In the genomic region with DNA sequence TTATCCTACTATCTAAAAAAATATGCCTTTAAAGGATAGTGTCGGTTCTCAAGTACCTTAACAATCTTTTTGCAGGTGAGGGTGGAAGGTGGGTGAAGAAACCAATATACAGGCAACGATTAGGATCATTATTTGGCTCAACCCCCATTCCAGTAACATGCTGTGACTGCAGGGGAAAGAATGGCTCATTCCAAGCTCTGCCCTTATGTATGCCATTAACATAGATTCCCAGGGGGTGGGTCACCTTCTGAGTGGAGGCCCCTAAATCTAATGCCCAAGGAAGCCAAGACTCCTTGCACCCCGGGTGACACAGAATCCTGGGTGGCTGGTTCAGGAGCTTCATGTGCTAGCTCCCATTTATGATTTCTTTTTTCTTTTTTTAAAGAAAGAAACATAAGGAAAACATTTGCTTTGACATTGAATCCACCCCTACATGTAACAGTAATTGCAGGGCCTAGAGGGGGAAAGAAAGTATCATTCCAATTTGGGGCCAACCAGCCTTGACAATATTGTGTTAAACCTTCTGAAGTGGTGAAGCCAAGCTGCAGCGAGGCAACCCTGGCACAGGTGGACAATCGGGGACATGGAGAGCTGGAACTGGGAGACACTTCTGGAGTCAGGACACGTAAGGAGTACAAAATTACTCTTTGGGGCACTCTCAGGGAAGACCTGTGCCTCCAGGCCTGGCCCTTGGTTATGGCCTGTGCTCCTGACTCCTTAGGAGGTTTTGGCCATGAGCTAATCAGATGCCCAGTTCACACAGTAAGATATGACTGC, we compare ENCODE assay signal across 27 cellular contexts.
DNase-seq lines count a peak whose midpoint lies in the region; ATAC-seq and TF ChIP-seq lines count a peak whose summit lies in the region.
"Had no signal": no experiment of that assay in that cellular context is flagged by ENCODE, and none has a peak within 500 bp of the region (broad histone marks: within the 10 kb centered on the region; RNA-seq: fewer than 3 reads in every experiment).

No MANE protein-coding gene starts in this region.

- TF ChIP-seq CTCF in H9 (conservative IDR thresholded peaks at IDR 0.05) (no peak), WTC11 (IDR thresholded peaks at IDR 0.05) (no peak), suprapubic skin (IDR thresholded peaks at IDR 0.05) (no peak)

- no peak overlapping the region for H3T11ph ChIP-seq in H9 (ENCODE audit: low read length)

- no peak overlapping the region for H3K4me2 ChIP-seq in H9 (ENCODE audit: insufficient read depth, insufficient read length, low read length)
- H3K4me2 ChIP-seq: hepatocyte had no signal

- H3K23ac ChIP-seq in H9 (ENCODE audit: insufficient read length, low read depth, low read length), result no peak overlapping the region

- H4K5ac ChIP-seq in H9 (ENCODE audit: insufficient read length, low read depth, low read length), result no peak overlapping the region

- H3K18ac ChIP-seq in H9 (ENCODE audit: insufficient read length, low read depth, low read length), result peak overlapping the region; percentile 15

- no peak overlapping the region for H3K4ac ChIP-seq in H9 (ENCODE audit: low read depth, low read length)

- peaks cover 3% of the 10 kb centered on the region for H3K79me1 ChIP-seq in H9 (ENCODE audit: insufficient read depth, low read depth, low read length, poor library complexity, severe bottlenecking)

- H2BK120ac ChIP-seq in H9 (ENCODE audit: low read depth, low read length, poor library complexity, severe bottlenecking), result no peak overlapping the region

- H3K27ac Mint-ChIP-seq in H9, result peak overlapping the region in 1 of 3 experiments; percentile 68; a peak in 1 of 7 replicates
- H3K27ac Mint-ChIP-seq in WTC11, result peak overlapping the region; percentile 14; the same call in 1 of the 2 replicates
- H3K27ac Mint-ChIP-seq: nephron progenitor cell; stimulated activated naive CD8-positive, alpha-beta T cell treated with anti-CD3 and anti-CD28 coated beads, Interleukin-15, amount 100 ng/mL, for 72 hours; T-helper 2 cell treated with Interferon-gamma antibody and Interleukin-4, amounts not matched to agents 5 μg/mL and 100 μg/mL, for 36 hours had no signal

- no peak overlapping the region for H2BK5ac ChIP-seq in H9 (ENCODE audit: insufficient read length, low read length)

- H3K27me3 ChIP-seq in H9 (ENCODE audit: insufficient read depth, low read length) (no peaks in the 10 kb centered on the region), right cardiac atrium (ENCODE audit: control insufficient read depth, insufficient read depth) (no peaks in the 10 kb centered on the region), suprapubic skin (no peaks in the 10 kb centered on the region)
- H3K27me3 ChIP-seq: hepatocyte, pancreas, right lobe of liver had no signal

- TF ChIP-seq POLR2A in suprapubic skin (IDR thresholded peaks at IDR 0.05), result no peak

- H3K4me3 ChIP-seq in right cardiac atrium (ENCODE audit: low read length) (no peak overlapping the region), suprapubic skin (no peak overlapping the region)
- H3K4me3 ChIP-seq: hepatocyte, pancreas, right lobe of liver had no signal

- no peaks in the 10 kb centered on the region for H3K9me3 ChIP-seq in H9 (ENCODE audit: control insufficient read depth, low read depth, low read length)
- H3K9me3 ChIP-seq in right cardiac atrium (ENCODE audit: control insufficient read depth, low read length), result no peaks in the 10 kb centered on the region
- no peaks in the 10 kb centered on the region for H3K9me3 ChIP-seq in suprapubic skin
- H3K9me3 ChIP-seq: pancreas, right lobe of liver had no signal

- no CpG with 5 or more reads among the region's 6 CpGs for WGBS in H9 (ENCODE audit: extremely low coverage, insufficient read length, low lambda C conversion rate)
- WGBS in right cardiac atrium, result 80% methylated on average over 6 of the region's 6 CpGs
- WGBS in suprapubic skin, result 81% methylated on average over 6 of the region's 6 CpGs

- intact Hi-C loops in right cardiac atrium (cut with DNase I), result no loop called here

- H4K91ac ChIP-seq in H9 (ENCODE audit: insufficient read length, low read depth, low read length), result no peak overlapping the region

- H3K9ac ChIP-seq in H9 (ENCODE audit: extremely low read depth, insufficient read length, low read length), result no peak overlapping the region

- no peaks in the 10 kb centered on the region for H3K9me3 Mint-ChIP-seq in H9
- H3K9me3 Mint-ChIP-seq in WTC11, result no peaks in the 10 kb centered on the region
- H3K9me3 Mint-ChIP-seq: T-helper 2 cell treated with Interferon-gamma antibody and Interleukin-4, amounts not matched to agents 5 μg/mL and 100 μg/mL, for 36 hours had no signal

- peaks cover 7% of the 10 kb centered on the region; the same call in 1 of the 2 replicates for H3K4me1 ChIP-seq in H9 (ENCODE audit: insufficient read depth, low read length)
- peaks cover 7% of the 10 kb centered on the region for H3K4me1 ChIP-seq in right cardiac atrium (ENCODE audit: control insufficient read depth, insufficient read depth, low read length)
- H3K4me1 ChIP-seq in suprapubic skin, result peaks cover 27% of the 10 kb centered on the region
- H3K4me1 ChIP-seq: right lobe of liver had no signal

- no peak overlapping the region for H2BK20ac ChIP-seq in H9 (ENCODE audit: low read depth, low read length, poor library complexity, severe bottlenecking)

- ATAC-seq in WTC11, result peak; percentile 74
- ATAC-seq in right cardiac atrium, result no peak
- ATAC-seq: right lobe of liver; SK-N-SH treated with all-trans-retinoic acid at 6 μM for 48 hours; stimulated activated naive CD8-positive, alpha-beta T cell treated with anti-CD3 and anti-CD28 coated beads, Interleukin-15, amount 100 ng/mL, for 72 hours had no signal

- POLR2A ChIA-PET in WTC11 (lab: Charles Lee), result no interaction called here

- no peaks in the 10 kb centered on the region for H3K23me2 ChIP-seq in H9 (ENCODE audit: insufficient read length, low read depth, low read length, poor library complexity, severe bottlenecking)

- H2AK5ac ChIP-seq in H9 (ENCODE audit: insufficient read length, low read length), result no peak overlapping the region

- H3K36me3 ChIP-seq in suprapubic skin, result no peaks in the 10 kb centered on the region
- H3K36me3 ChIP-seq: pancreas, right lobe of liver had no signal

- TF ChIP-seq EP300 in suprapubic skin (IDR thresholded peaks at IDR 0.05), result no peak

- H4K8ac ChIP-seq in H9 (replicated peaks; ENCODE audit: insufficient read length, low read depth, low read length), result no peak overlapping the region

- H3K4me3 Mint-ChIP-seq in H9 (no peak overlapping the region), WTC11 (no peak overlapping the region)
- H3K4me3 Mint-ChIP-seq: nephron progenitor cell; stimulated activated naive CD8-positive, alpha-beta T cell treated with anti-CD3 and anti-CD28 coated beads, Interleukin-15, amount 100 ng/mL, for 72 hours; T-helper 2 cell treated with Interferon-gamma antibody and Interleukin-4, amounts not matched to agents 5 μg/mL and 100 μg/mL, for 36 hours had no signal

- no peak overlapping the region for H2BK12ac ChIP-seq in H9 (ENCODE audit: insufficient read length, low read depth, low read length)

- H3K27ac ChIP-seq in H9 (ENCODE audit: insufficient read length, low read depth, low read length), result no peak overlapping the region
- peak overlapping the region; percentile 44 for H3K27ac ChIP-seq in right cardiac atrium (ENCODE audit: low read length)
- H3K27ac ChIP-seq in suprapubic skin, result peak overlapping the region; percentile 39
- H3K27ac ChIP-seq: hepatocyte, pancreas, right lobe of liver, VCaP had no signal

- H3K27me3 Mint-ChIP-seq in H9 (ENCODE audit: low read depth) (no peaks in the 10 kb centered on the region), WTC11 (ENCODE audit: low read depth) (no peaks in the 10 kb centered on the region)
- H3K27me3 Mint-ChIP-seq: stimulated activated naive CD8-positive, alpha-beta T cell treated with anti-CD3 and anti-CD28 coated beads, Interleukin-15, amount 100 ng/mL, for 72 hours had no signal

- H3K56ac ChIP-seq in H9 (ENCODE audit: insufficient read length, low read depth, low read length), result no peak overlapping the region

- DNase-seq in H9 (no peak), WTC11 (ENCODE audit: low spot score) (no peak), right cardiac atrium (no peak), suprapubic skin (ENCODE audit: low spot score in 2 of 2) (no peak), SKM-1 treated with dmso at 0.1 percent for 144 hours (lab: John Stamatoyannopoulos, UW; ENCODE audit: unreplicated experiment) (no peak), RKO (ENCODE audit: low spot score) (no peak), NCI-H748 (lab: John Stamatoyannopoulos, UW; ENCODE audit: unreplicated experiment) (no peak)
- DNase-seq: activated CD4-positive, alpha-beta T cell treated with anti-CD3 and anti-CD28 coated beads, Interleukin-2, amount 50 U/mL, for 1 hour; activated naive CD4-positive, alpha-beta T cell treated with anti-CD3 and anti-CD28 coated beads, Interleukin-2, amount 50 U/mL, for 16 hours; amygdala; C1 segment of cervical spinal cord; Calu3; central memory CD4-positive, alpha-beta T cell; HCEC 1CT; NCI-H1105 treated with DMSO at 0.1 percent for 48 hours; NCI-H2029; NCI-H2227 treated with DMSO at 0.1 percent for 48 hours; NCI-H69; nephron progenitor cell; pancreas; right lobe of liver; stimulated activated CD4-positive, alpha-beta T cell treated with anti-CD3 and anti-CD28 coated beads, Interleukin-15, amount 100 ng/mL, for 24 hours; stimulated activated naive CD8-positive, alpha-beta T cell treated with anti-CD3 and anti-CD28 coated beads, Interleukin-15, amount 100 ng/mL, for 72 hours had no signal

- peaks cover 2% of the 10 kb centered on the region for H4K20me1 ChIP-seq in H9 (ENCODE audit: control insufficient read depth, insufficient read depth, insufficient read length)

- peaks cover under 1% of the 10 kb centered on the region; the same call in 1 of the 2 replicates for H3K79me2 ChIP-seq in H9 (ENCODE audit: insufficient read depth, low read length)

- H2AFZ ChIP-seq in H9 (ENCODE audit: low read length), result no peak overlapping the region
- H2AFZ ChIP-seq: hepatocyte had no signal

- H3K36me3 Mint-ChIP-seq in H9 (ENCODE audit: insufficient read depth in 1 of 3, low read depth in 3 of 3) (peaks cover 0 to 10% (median 6%) of the 10 kb centered on the region in 3 experiments; a peak in 5 of 7 replicates), WTC11 (no peaks in the 10 kb centered on the region)

- no peak overlapping the region for H3K14ac ChIP-seq in H9 (ENCODE audit: insufficient read depth, low read length)

- H2BK15ac ChIP-seq in H9 (ENCODE audit: low read depth, low read length), result no peak overlapping the region

- CTCF ChIA-PET in WTC11 (lab: Charles Lee), result interaction anchor here (0.6 to 1.2 kb wide), 2 partner anchors 22 to 28 kb away, joined by 3 read pairs; no protein-coding TSS in a partner anchor

- H3K4me1 Mint-ChIP-seq in H9 (peaks cover 31 to 46% of the 10 kb centered on the region in 2 experiments), WTC11 (peaks cover 44% of the 10 kb centered on the region)
- H3K4me1 Mint-ChIP-seq: stimulated activated naive CD8-positive, alpha-beta T cell treated with anti-CD3 and anti-CD28 coated beads, Interleukin-15, amount 100 ng/mL, for 72 hours had no signal

TF ChIP-seq in WTC11, 78 proteins besides CTCF, POLR2A, EP300 and RAD21 (continues in another document):
- TF ChIP-seq ELF4 (CRISPR knock-in tag; IDR thresholded peaks at IDR 0.05; ENCODE audit: low read depth) (no peak), SP1 (CRISPR knock-in tag; conservative IDR thresholded peaks at IDR 0.05) (no peak), ZNF232 (CRISPR knock-in tag; IDR thresholded peaks at IDR 0.05) (no peak)
